In genomic region chr6:147000545-147001488, GRCh38 we compare ENCODE assay signal across 16 cellular contexts.
A peak's percentile ranks its signal among the peaks of the same experiment; 100 is the strongest.
DNase-seq lines count a peak whose midpoint lies in the region; ATAC-seq and TF ChIP-seq lines count a peak whose summit lies in the region.
"Had no signal": no experiment of that assay in that cellular context is flagged by ENCODE, and none has a peak within 500 bp of the region (broad histone marks: within the 10 kb centered on the region; RNA-seq: fewer than 3 reads in every experiment).

No MANE protein-coding gene starts in this region.

- no peaks in the 10 kb centered on the region for H3K9me3 ChIP-seq in A673 (ENCODE audit: low read depth, low read length, poor library complexity, severe bottlenecking)

- H3K27ac Mint-ChIP-seq in natural killer cell = no peak overlapping the region
- H3K27ac Mint-ChIP-seq: activated B cell treated with CpG ODN at 0.5 μM for 24 hours; B cell; stimulated activated naive CD8-positive, alpha-beta T cell treated with anti-CD3 and anti-CD28 coated beads, Interleukin-15, Interleukin-2, amounts not matched to agents 100 ng/mL and 50 ng/mL, for 24 hours had no signal

- H3K4me3 ChIP-seq in A673 (ENCODE audit: low read depth, low read length, poor library complexity, severe bottlenecking) = no peak overlapping the region
- H3K4me3 ChIP-seq: cardiac muscle cell had no signal

- ATAC-seq in natural killer cell = no peak
- no peak for ATAC-seq in GM21381 (IDR thresholded peaks at IDR 0.05; ENCODE audit: unreplicated experiment)
- no peak for ATAC-seq in HG02588 (IDR thresholded peaks at IDR 0.05; ENCODE audit: unreplicated experiment)

- CTCF ChIA-PET in A673 (lab: Charles Lee) = no interaction called here

- intact Hi-C loops in A673 (cut with micrococcal nuclease; ENCODE audit: unreplicated experiment) (no loop called here), natural killer cell (cut with micrococcal nuclease) (no loop called here)

- POLR2A ChIA-PET in A673 (lab: Charles Lee; ENCODE audit: low non-redundant PET) = no interaction called here

- H3K4me1 ChIP-seq in A673 (ENCODE audit: insufficient read depth, low read length, poor library complexity, severe bottlenecking) = no peaks in the 10 kb centered on the region

- DNase-seq in A673 (ENCODE audit: low spot score) (peak; percentile 24), HS-5 (ENCODE audit: low read depth) (peak; percentile 19), astrocyte of the hippocampus (ENCODE audit: low read depth, low spot score) (peak; percentile 67), kidney tubule cell (ENCODE audit: low spot score) (peak; percentile 37), natural killer cell (no peak), NCI-H446 (lab: John Stamatoyannopoulos, UW) (no peak)
- DNase-seq: activated B cell treated with CpG ODN at 0.5 μM for 24 hours; activated T-cell treated with anti-CD3 and anti-CD28 coated beads, Interleukin-2, amount 50 U/mL, for 1 hour; KG1; nucleus accumbens; stimulated activated CD4-positive, alpha-beta T cell treated with anti-CD3 and anti-CD28 coated beads, Interleukin-4, amount 100 ng/mL, for 1 hour had no signal

- H3K36me3 ChIP-seq in A673 (ENCODE audit: insufficient read depth, low read length, poor library complexity, severe bottlenecking) = no peaks in the 10 kb centered on the region
- H3K36me3 ChIP-seq: cardiac muscle cell had no signal

- H3K36me3 Mint-ChIP-seq in natural killer cell = no peaks in the 10 kb centered on the region

- H3K9me3 Mint-ChIP-seq in natural killer cell = peaks cover 3% of the 10 kb centered on the region in 2 donors
- H3K9me3 Mint-ChIP-seq: activated B cell treated with CpG ODN at 0.5 μM for 24 hours had no signal

- H3K27me3 Mint-ChIP-seq in natural killer cell (ENCODE audit: low read depth in 2 of 2) = no peaks in the 10 kb centered on the region
- H3K27me3 Mint-ChIP-seq: activated B cell treated with CpG ODN at 0.5 μM for 24 hours; B cell; stimulated activated naive CD8-positive, alpha-beta T cell treated with anti-CD3 and anti-CD28 coated beads, Interleukin-15, Interleukin-2, amounts not matched to agents 100 ng/mL and 50 ng/mL, for 24 hours had no signal

- no peaks in the 10 kb centered on the region for H3K4me1 Mint-ChIP-seq in natural killer cell
- H3K4me1 Mint-ChIP-seq: activated B cell treated with CpG ODN at 0.5 μM for 24 hours, B cell had no signal

- no TSS peak for BruUV-seq in A673 (replicated peaks; lab: Mats Ljungman, UMichigan)

- no peak overlapping the region for H3K27ac ChIP-seq in A673 (ENCODE audit: low read depth, low read length, poor library complexity, severe bottlenecking)
- H3K27ac ChIP-seq: cardiac muscle cell had no signal

- H3K27me3 ChIP-seq in A673 (replicated peaks; ENCODE audit: insufficient read depth, low read depth, low read length, poor library complexity) = no peaks in the 10 kb centered on the region
- H3K27me3 ChIP-seq: cardiac muscle cell had no signal

- H3K4me3 Mint-ChIP-seq in natural killer cell = no peak overlapping the region
- H3K4me3 Mint-ChIP-seq: activated B cell treated with CpG ODN at 0.5 μM for 24 hours; B cell; stimulated activated naive CD8-positive, alpha-beta T cell treated with anti-CD3 and anti-CD28 coated beads, Interleukin-15, Interleukin-2, amounts not matched to agents 100 ng/mL and 50 ng/mL, for 24 hours had no signal

- TF ChIP-seq CTCF in A673 (conservative IDR thresholded peaks at IDR 0.05; ENCODE audit: low read depth, low read length) (no peak), natural killer cell (IDR thresholded peaks at IDR 0.05) (no peak)

Comparison
In these comparisons a context has a peak if more than half of its experiments do, and no peak if none do; other contexts are left out.
1. DNase-seq: peak in A673 (single experiment), HS-5 (single experiment), astrocyte of the hippocampus (single experiment) and kidney tubule cell (single experiment); none in natural killer cell (single experiment) and NCI-H446 (0 of 2).